In the genomic region with DNA sequence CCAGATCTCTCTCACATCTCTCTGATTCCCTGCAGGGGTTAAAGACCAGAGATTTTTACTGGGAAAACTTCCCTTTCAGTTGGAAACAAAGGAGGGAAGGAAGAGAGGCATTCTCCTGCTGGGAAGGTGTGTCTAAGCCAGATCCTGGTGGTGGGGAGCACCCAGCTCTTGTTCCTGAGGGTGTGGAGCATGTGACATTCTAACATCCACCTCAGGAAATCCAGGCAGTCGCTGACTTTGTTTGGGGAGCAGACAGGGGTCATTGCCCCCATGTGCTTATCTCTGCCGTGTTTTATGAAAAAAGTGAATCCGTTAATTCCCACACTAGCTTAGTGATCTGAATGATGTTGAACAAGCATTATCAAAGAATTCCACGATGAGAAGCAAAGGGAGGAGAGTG, we compare ENCODE assay signal across 22 cellular contexts.
DNase-seq lines count a peak whose midpoint lies in the region; ATAC-seq, FAIRE-seq and TF ChIP-seq lines count a peak whose summit lies in the region.
"Had no signal": no experiment of that assay in that cellular context is flagged by ENCODE, and none has a peak within 500 bp of the region (broad histone marks: within the 10 kb centered on the region; RNA-seq: fewer than 3 reads in every experiment).

No MANE protein-coding gene starts in this region.

- H3K4me1 Mint-ChIP-seq in T-helper 2 cell treated with Interferon-gamma antibody and Interleukin-4, amounts not matched to agents 5 μg/mL and 100 μg/mL, for 36 hours (ENCODE audit: low read depth), result peaks cover 35% of the 10 kb centered on the region
- H3K4me1 Mint-ChIP-seq in astrocyte (ENCODE audit: low read depth, unreplicated experiment), result no peaks in the 10 kb centered on the region
- H3K4me1 Mint-ChIP-seq in stimulated activated memory B cell treated with anti-CD40 and anti-IgM and Interleukin-4, amounts not matched to agents 10 μg/mL and 1 μg/mL and 100 μg/mL, for 72 hours, result peaks cover 12% of the 10 kb centered on the region
- H3K4me1 Mint-ChIP-seq: brain had no signal

- TF ChIP-seq CTCF in astrocyte (IDR thresholded peaks at IDR 0.05; ENCODE audit: insufficient read depth, low read depth, low read length), result no peak

- H3K36me3 ChIP-seq in astrocyte (ENCODE audit: insufficient read depth, low read length), result peaks cover 2% of the 10 kb centered on the region

- no peak overlapping the region for H3K4me2 ChIP-seq in astrocyte (ENCODE audit: low read length)

- no peaks in the 10 kb centered on the region for H3K9me3 ChIP-seq in right cardiac atrium (ENCODE audit: control insufficient read depth, low read length)
- H3K9me3 ChIP-seq in astrocyte (ENCODE audit: insufficient read depth, low read depth, low read length), result no peaks in the 10 kb centered on the region

- no peak for DNase-seq in T-helper 2 cell treated with Interferon-gamma antibody and Interleukin-4, amounts not matched to agents 5 μg/mL and 100 μg/mL, for 36 hours (ENCODE audit: low spot score)
- DNase-seq in T-helper 2 cell (no peak), right cardiac atrium (no peak), Right ventricle myocardium superior (no peak), astrocyte (ENCODE audit: low read depth) (no peak), NOMO-1 (lab: John Stamatoyannopoulos, UW; ENCODE audit: unreplicated experiment in 2 of 2) (no peak)
- DNase-seq: 8988T; effector memory CD4-positive, alpha-beta T cell; GDM1; GOT3; kidney; NCI-H1694; NCI-H2171 treated with DMSO at 0.1 percent for 48 hours; NCI-H524; NK-92 treated with Interleukin-12 subunit alpha and Interleukin-12 subunit beta, amount 100 ng/mL, for 24 hours; T-cell had no signal

- H4K20me1 ChIP-seq in astrocyte (ENCODE audit: insufficient read depth, low read length), result no peaks in the 10 kb centered on the region

- ATAC-seq in right cardiac atrium (no peak), Right ventricle myocardium superior (ENCODE audit: poor library complexity) (no peak), GM19452 (IDR thresholded peaks at IDR 0.05; ENCODE audit: unreplicated experiment) (no peak)
- no peak for ATAC-seq in stimulated activated memory B cell treated with anti-CD40 and anti-IgM and Interleukin-4, amounts not matched to agents 10 μg/mL and 1 μg/mL and 100 μg/mL, for 72 hours
- ATAC-seq: Panc1, T-cell had no signal

- H2AFZ ChIP-seq in astrocyte (ENCODE audit: low read depth, low read length), result no peak overlapping the region

- peaks cover 59% of the 10 kb centered on the region for H3K36me3 Mint-ChIP-seq in T-helper 2 cell treated with Interferon-gamma antibody and Interleukin-4, amounts not matched to agents 5 μg/mL and 100 μg/mL, for 36 hours (ENCODE audit: low read depth)
- H3K36me3 Mint-ChIP-seq in astrocyte (ENCODE audit: low read depth, unreplicated experiment), result no peaks in the 10 kb centered on the region
- peaks cover 22% of the 10 kb centered on the region for H3K36me3 Mint-ChIP-seq in stimulated activated memory B cell treated with anti-CD40 and anti-IgM and Interleukin-4, amounts not matched to agents 10 μg/mL and 1 μg/mL and 100 μg/mL, for 72 hours
- H3K36me3 Mint-ChIP-seq: brain, type B pancreatic cell had no signal

- no peaks in the 10 kb centered on the region for H3K27me3 ChIP-seq in right cardiac atrium (ENCODE audit: control insufficient read depth, insufficient read depth)
- H3K27me3 ChIP-seq in astrocyte (ENCODE audit: insufficient read depth, low read length), result no peaks in the 10 kb centered on the region

- no peaks in the 10 kb centered on the region for H3K27me3 Mint-ChIP-seq in T-helper 2 cell treated with Interferon-gamma antibody and Interleukin-4, amounts not matched to agents 5 μg/mL and 100 μg/mL, for 36 hours (ENCODE audit: low read depth)
- no peaks in the 10 kb centered on the region for H3K27me3 Mint-ChIP-seq in astrocyte (ENCODE audit: low read depth, unreplicated experiment)
- no peaks in the 10 kb centered on the region for H3K27me3 Mint-ChIP-seq in stimulated activated memory B cell treated with anti-CD40 and anti-IgM and Interleukin-4, amounts not matched to agents 10 μg/mL and 1 μg/mL and 100 μg/mL, for 72 hours
- H3K27me3 Mint-ChIP-seq: brain, progenitor cell of endocrine pancreas, T-cell, type B pancreatic cell had no signal

- no peak for FAIRE-seq in astrocyte (lab: Jason Lieb, UNC)
- FAIRE-seq: kidney had no signal

- H3K27ac ChIP-seq in right cardiac atrium (ENCODE audit: low read length) (peak overlapping the region; percentile 75), astrocyte (ENCODE audit: low read depth, low read length) (peak overlapping the region; percentile 58)

- no peaks in the 10 kb centered on the region for H3K4me1 ChIP-seq in right cardiac atrium (ENCODE audit: control insufficient read depth, insufficient read depth, low read length)
- peaks cover 6% of the 10 kb centered on the region for H3K4me1 ChIP-seq in astrocyte (ENCODE audit: insufficient read depth, low read length)

- H3K9me3 Mint-ChIP-seq in T-helper 2 cell treated with Interferon-gamma antibody and Interleukin-4, amounts not matched to agents 5 μg/mL and 100 μg/mL, for 36 hours, result no peaks in the 10 kb centered on the region
- no peaks in the 10 kb centered on the region for H3K9me3 Mint-ChIP-seq in astrocyte (ENCODE audit: unreplicated experiment)
- H3K9me3 Mint-ChIP-seq in stimulated activated memory B cell treated with anti-CD40 and anti-IgM and Interleukin-4, amounts not matched to agents 10 μg/mL and 1 μg/mL and 100 μg/mL, for 72 hours, result no peaks in the 10 kb centered on the region
- H3K9me3 Mint-ChIP-seq: brain, T-cell, type B pancreatic cell had no signal

- H3K4me3 ChIP-seq in right cardiac atrium (ENCODE audit: low read length) (no peak overlapping the region), astrocyte (ENCODE audit: insufficient read depth, low read depth, low read length) (no peak overlapping the region)

- H3K9ac ChIP-seq in astrocyte (ENCODE audit: low read length), result peak overlapping the region; percentile 55

- H3K27ac Mint-ChIP-seq in T-helper 2 cell treated with Interferon-gamma antibody and Interleukin-4, amounts not matched to agents 5 μg/mL and 100 μg/mL, for 36 hours, result peak overlapping the region; percentile 74
- no peak overlapping the region for H3K27ac Mint-ChIP-seq in astrocyte (ENCODE audit: unreplicated experiment)
- H3K27ac Mint-ChIP-seq in stimulated activated memory B cell treated with anti-CD40 and anti-IgM and Interleukin-4, amounts not matched to agents 10 μg/mL and 1 μg/mL and 100 μg/mL, for 72 hours, result no peak overlapping the region
- H3K27ac Mint-ChIP-seq: progenitor cell of endocrine pancreas, type B pancreatic cell had no signal

- intact Hi-C loops in right cardiac atrium (cut with DNase I), result loop anchor here in 1 of 4 donors (5.0 kb wide), 1 partner anchor 71 kb away; no protein-coding TSS in a partner anchor
- intact Hi-C loops in Right ventricle myocardium superior (cut with DNase I), result no loop called here

- H3K79me2 ChIP-seq in astrocyte (ENCODE audit: insufficient read depth, low read length), result no peaks in the 10 kb centered on the region

- H3K4me3 Mint-ChIP-seq in T-helper 2 cell treated with Interferon-gamma antibody and Interleukin-4, amounts not matched to agents 5 μg/mL and 100 μg/mL, for 36 hours, result peak overlapping the region; percentile 21
- no peak overlapping the region for H3K4me3 Mint-ChIP-seq in astrocyte (ENCODE audit: unreplicated experiment)
- no peak overlapping the region for H3K4me3 Mint-ChIP-seq in stimulated activated memory B cell treated with anti-CD40 and anti-IgM and Interleukin-4, amounts not matched to agents 10 μg/mL and 1 μg/mL and 100 μg/mL, for 72 hours
- H3K4me3 Mint-ChIP-seq: brain, T-cell, type B pancreatic cell had no signal

- 50% methylated on average over 4 of the region's 4 CpGs for WGBS in right cardiac atrium
